In genomic region chr2:69674301-69674640, GRCh38 we compare ENCODE assay signal across 16 cellular contexts. TPM values are rescaled to one million over a fixed set of nuclear protein-coding genes. Genes with fewer than 3 reads are reported as not detected.
DNase-seq lines count a peak whose midpoint lies in the region; ATAC-seq and TF ChIP-seq lines count a peak whose summit lies in the region.
"Had no signal": no experiment of that assay in that cellular context is flagged by ENCODE, and none has a peak within 500 bp of the region (broad histone marks: within the 10 kb centered on the region; RNA-seq: fewer than 3 reads in every experiment).

No MANE protein-coding gene starts in this region.

- no peak for TF ChIP-seq POLR2A in prostate gland (IDR thresholded peaks at IDR 0.05)

- H3K9ac ChIP-seq in BLaER1 = no peak overlapping the region
- H3K9ac ChIP-seq: KMS-11 had no signal

- ATAC-seq in left ventricle myocardium superior = peak; percentile 86
- no peak for ATAC-seq in naive thymus-derived CD8-positive, alpha-beta T cell
- ATAC-seq: activated CD4-positive, CD25-positive, alpha-beta regulatory T cell treated with anti-CD3 and anti-CD28 coated beads, Interleukin-2, amount 50 U/mL, for 24 hours; esophagus mucosa had no signal

- no peaks in the 10 kb centered on the region for H3K36me3 ChIP-seq in BLaER1
- H3K36me3 ChIP-seq in prostate gland = no peaks in the 10 kb centered on the region

- intact Hi-C loops in left ventricle myocardium superior (cut with micrococcal nuclease) = no loop called here
- intact Hi-C loops in prostate gland (cut with DNase I) = no loop called here

- no peaks in the 10 kb centered on the region for H3K27me3 Mint-ChIP-seq in naive thymus-derived CD8-positive, alpha-beta T cell

- TF ChIP-seq CTCF in VCaP (conservative IDR thresholded peaks at IDR 0.05) (no peak), prostate gland (IDR thresholded peaks at IDR 0.05) (no peak)

- DNase-seq in left ventricle myocardium superior = no peak
- DNase-seq in prostate gland (ENCODE audit: low spot score) = peak; percentile 72
- DNase-seq in SHP77 (lab: John Stamatoyannopoulos, UW) = no peak
- no peak for DNase-seq in SW 1271 (lab: John Stamatoyannopoulos, UW)
- DNase-seq in cerebellar nuclear complex (lab: John Stamatoyannopoulos, UW) = no peak
- DNase-seq in naive thymus-derived CD8-positive, alpha-beta T cell = no peak
- DNase-seq: activated CD8-positive, alpha-beta memory T cell treated with anti-CD3 and anti-CD28 coated beads, Interleukin-2, amount 50 U/mL, for 4 hours; GDM1; H7; NCI-H1417 had no signal

- H3K4me1 ChIP-seq in BLaER1 (peaks cover 17% of the 10 kb centered on the region), prostate gland (replicated peaks) (no peaks in the 10 kb centered on the region)

- peaks cover 0 to 3% (median 0%) of the 10 kb centered on the region in 9 donors for H3K9me3 Mint-ChIP-seq in naive thymus-derived CD8-positive, alpha-beta T cell
- H3K9me3 Mint-ChIP-seq: T-helper 1 cell treated with Interleukin-12 subunit alpha and Interleukin-12 subunit beta and Interleukin-4 antibody, amounts not matched to agents 30 μg/mL and 1 μg/mL, for 36 hours had no signal

- H3K27me3 ChIP-seq in BLaER1 (no peaks in the 10 kb centered on the region), prostate gland (replicated peaks; ENCODE audit: insufficient read depth) (no peaks in the 10 kb centered on the region)

- H3K4me1 Mint-ChIP-seq in naive thymus-derived CD8-positive, alpha-beta T cell = peaks cover 5 to 18% (median 9%) of the 10 kb centered on the region in 4 donors

- no peaks in the 10 kb centered on the region for H3K36me3 Mint-ChIP-seq in naive thymus-derived CD8-positive, alpha-beta T cell

- WGBS in prostate gland = 32% methylated on average over 2 of the region's 2 CpGs

- H3K4me3 Mint-ChIP-seq in naive thymus-derived CD8-positive, alpha-beta T cell = no peak overlapping the region
- H3K4me3 Mint-ChIP-seq: T-helper 1 cell treated with Interleukin-12 subunit alpha and Interleukin-12 subunit beta and Interleukin-4 antibody, amounts not matched to agents 30 μg/mL and 1 μg/mL, for 36 hours had no signal

- H3K27ac Mint-ChIP-seq in naive thymus-derived CD8-positive, alpha-beta T cell = no peak overlapping the region
- H3K27ac Mint-ChIP-seq: T-helper 1 cell treated with Interleukin-12 subunit alpha and Interleukin-12 subunit beta and Interleukin-4 antibody, amounts not matched to agents 30 μg/mL and 1 μg/mL, for 36 hours had no signal

- no peaks in the 10 kb centered on the region for H4K20me1 ChIP-seq in BLaER1

- H3K4me3 ChIP-seq in BLaER1 = no peak overlapping the region
- H3K4me3 ChIP-seq in prostate gland = peak overlapping the region in 1 of 2 donors; percentile 5

- peak overlapping the region; percentile 50 for H3K4me2 ChIP-seq in BLaER1
- H3K4me2 ChIP-seq: KMS-11 had no signal

- H3K9me3 ChIP-seq in BLaER1 = peaks cover 16% of the 10 kb centered on the region
- no peaks in the 10 kb centered on the region for H3K9me3 ChIP-seq in prostate gland

- POLR2A ChIA-PET in naive thymus-derived CD8-positive, alpha-beta T cell (lab: Charles Lee) = no interaction called here

- H3K27ac ChIP-seq in BLaER1 (no peak overlapping the region; the same call in 1 of the 2 replicates), VCaP (peak overlapping the region; percentile 99), prostate gland (peak overlapping the region; percentile 79 to 80)
- H3K27ac ChIP-seq: KMS-11 had no signal

RNA-seq across cellular contexts. Expression of gene AAK1, which starts 30.7 kb away (rescaled TPM):
- total RNA-seq in left ventricle myocardium superior (91.1 TPM), prostate gland (10 to 100 TPM; 70.7 to 77.3 TPM)
- total RNA-seq in naive thymus-derived CD8-positive, alpha-beta T cell = 100 to 1,000 TPM; 216 to 222 TPM
- 100 to 1,000 TPM in 1 of 3 donors, 10 to 100 TPM in 2; 59.8 to 106 (median 97.3) TPM for polyA plus RNA-seq in naive thymus-derived CD8-positive, alpha-beta T cell
